14 cellular contexts compared by ENCODE assay signal in genomic region chr10:33274096-33274785, GRCh38.
DNase-seq lines count a peak whose midpoint lies in the region; ATAC-seq and TF ChIP-seq lines count a peak whose summit lies in the region.
"Had no signal": no experiment of that assay in that cellular context is flagged by ENCODE, and none has a peak within 500 bp of the region (broad histone marks: within the 10 kb centered on the region; RNA-seq: fewer than 3 reads in every experiment).

No MANE protein-coding gene starts in this region.

- H3K4me1 Mint-ChIP-seq in neural progenitor cell, result peaks cover 62% of the 10 kb centered on the region
- H3K4me1 Mint-ChIP-seq: activated naive CD8-positive, alpha-beta T cell treated with anti-CD3 and anti-CD28 coated beads for 36 hours; stimulated activated naive B cell treated with anti-CD40 and anti-IgM and Interleukin-4, amounts not matched to agents 10 μg/mL and 1 μg/mL and 100 μg/mL, for 72 hours; T-helper 17 cell had no signal

- H3K27me3 Mint-ChIP-seq in neural progenitor cell (ENCODE audit: insufficient read depth, low read depth), result no peaks in the 10 kb centered on the region

- no peaks in the 10 kb centered on the region for H3K27me3 ChIP-seq in left ventricle myocardium inferior (ENCODE audit: low read depth)
- H3K27me3 ChIP-seq in neural progenitor cell, result no peaks in the 10 kb centered on the region

- H3K4me2 ChIP-seq in neural progenitor cell, result peak overlapping the region; percentile 54

- peaks cover 100% of the 10 kb centered on the region for H3K4me1 ChIP-seq in left ventricle myocardium inferior
- peaks cover 36% of the 10 kb centered on the region for H3K4me1 ChIP-seq in neural progenitor cell

- DNase-seq in left ventricle myocardium inferior (no peak), Right ventricle myocardium superior (no peak), coronary artery (ENCODE audit: low spot score) (no peak), neural progenitor cell (ENCODE audit: low spot score) (peak; percentile 48), G401 (ENCODE audit: low spot score) (no peak)
- no peak for DNase-seq in activated naive CD4-positive, alpha-beta T cell treated with Interleukin-2 at 50 U/mL for 16 hours
- DNase-seq in stimulated activated CD4-positive, alpha-beta T cell treated with anti-CD3 and anti-CD28 coated beads, Interleukin-4, amount 100 ng/mL, for 24 hours, result no peak
- DNase-seq: activated CD4-positive, alpha-beta memory T cell treated with anti-CD3 and anti-CD28 coated beads for 36 hours; activated naive CD8-positive, alpha-beta T cell treated with anti-CD3 and anti-CD28 coated beads for 36 hours; NCI-H82; stimulated activated naive B cell treated with anti-CD40 and anti-IgM and Interleukin-4, amounts not matched to agents 10 μg/mL and 1 μg/mL and 100 μg/mL, for 72 hours; T-helper 17 cell had no signal

- H3K9me3 ChIP-seq in left ventricle myocardium inferior (replicated peaks) (no peaks in the 10 kb centered on the region), neural progenitor cell (ENCODE audit: low read depth) (no peaks in the 10 kb centered on the region)

- no peaks in the 10 kb centered on the region for H3K9me3 Mint-ChIP-seq in neural progenitor cell
- H3K9me3 Mint-ChIP-seq: activated CD4-positive, alpha-beta memory T cell treated with anti-CD3 and anti-CD28 coated beads for 36 hours; activated naive CD8-positive, alpha-beta T cell treated with anti-CD3 and anti-CD28 coated beads for 36 hours; neural crest cell; stimulated activated naive B cell treated with anti-CD40 and anti-IgM and Interleukin-4, amounts not matched to agents 10 μg/mL and 1 μg/mL and 100 μg/mL, for 72 hours had no signal

- intact Hi-C loops in left ventricle myocardium inferior (cut with micrococcal nuclease) (no loop called here), Right ventricle myocardium superior (cut with DNase I) (loop anchor here (5.0 kb wide), 1 partner anchor 58 kb away; the partner anchor contains the start of gene NRP1)

- ATAC-seq in Right ventricle myocardium superior (ENCODE audit: poor library complexity), result no peak
- ATAC-seq in HG02970 (IDR thresholded peaks at IDR 0.05; ENCODE audit: low FRiP score, unreplicated experiment), result no peak
- ATAC-seq: stimulated activated naive B cell treated with anti-CD40 and anti-IgM and Interleukin-4, amounts not matched to agents 10 μg/mL and 1 μg/mL and 100 μg/mL, for 72 hours; T-helper 17 cell had no signal

- in situ Hi-C loops in G401 (cut with HindIII; ENCODE audit: low sequenced_read_pairs), result no loop called here

- peaks cover 12% of the 10 kb centered on the region for H3K36me3 Mint-ChIP-seq in neural progenitor cell
- H3K36me3 Mint-ChIP-seq: activated CD4-positive, alpha-beta memory T cell treated with anti-CD3 and anti-CD28 coated beads for 36 hours; activated naive CD8-positive, alpha-beta T cell treated with anti-CD3 and anti-CD28 coated beads for 36 hours; stimulated activated naive B cell treated with anti-CD40 and anti-IgM and Interleukin-4, amounts not matched to agents 10 μg/mL and 1 μg/mL and 100 μg/mL, for 72 hours had no signal

- no peak overlapping the region for H3K9ac ChIP-seq in neural progenitor cell

- H3K27ac ChIP-seq in left ventricle myocardium inferior (replicated peaks), result peak overlapping the region; percentile 93
- H3K27ac ChIP-seq in coronary artery, result peak overlapping the region; percentile 85 to 86
- H3K27ac ChIP-seq in neural progenitor cell, result peak overlapping the region; percentile 43

- no peak for TF ChIP-seq CTCF in left ventricle myocardium inferior (IDR thresholded peaks at IDR 0.05; ENCODE audit: borderline replicate concordance)
- no peak for TF ChIP-seq CTCF in coronary artery (IDR thresholded peaks at IDR 0.05)
- TF ChIP-seq CTCF in neural progenitor cell (IDR thresholded peaks at IDR 0.05), result no peak

- H3K27ac Mint-ChIP-seq in neural progenitor cell, result peak overlapping the region; percentile 39
- H3K27ac Mint-ChIP-seq: activated CD4-positive, alpha-beta memory T cell treated with anti-CD3 and anti-CD28 coated beads for 36 hours; activated naive CD8-positive, alpha-beta T cell treated with anti-CD3 and anti-CD28 coated beads for 36 hours; stimulated activated naive B cell treated with anti-CD40 and anti-IgM and Interleukin-4, amounts not matched to agents 10 μg/mL and 1 μg/mL and 100 μg/mL, for 72 hours; T-helper 17 cell had no signal

- no peak overlapping the region for H3K4me3 Mint-ChIP-seq in neural progenitor cell
- H3K4me3 Mint-ChIP-seq: activated CD4-positive, alpha-beta memory T cell treated with anti-CD3 and anti-CD28 coated beads for 36 hours; activated naive CD8-positive, alpha-beta T cell treated with anti-CD3 and anti-CD28 coated beads for 36 hours; stimulated activated naive B cell treated with anti-CD40 and anti-IgM and Interleukin-4, amounts not matched to agents 10 μg/mL and 1 μg/mL and 100 μg/mL, for 72 hours; T-helper 17 cell had no signal

- no peaks in the 10 kb centered on the region for H3K79me2 ChIP-seq in neural progenitor cell (ENCODE audit: low read depth)

- H3F3A ChIP-seq in neural progenitor cell (ENCODE audit: low read depth), result peaks cover 10% of the 10 kb centered on the region

- peaks cover 34% of the 10 kb centered on the region for H3K36me3 ChIP-seq in left ventricle myocardium inferior
- no peaks in the 10 kb centered on the region for H3K36me3 ChIP-seq in neural progenitor cell

- no peaks in the 10 kb centered on the region for H4K20me1 ChIP-seq in neural progenitor cell (ENCODE audit: low read depth)

- H3K4me3 ChIP-seq in left ventricle myocardium inferior (peak overlapping the region; percentile 55), coronary artery (no peak overlapping the region), neural progenitor cell (no peak overlapping the region)

- no peak overlapping the region for H2AFZ ChIP-seq in neural progenitor cell (replicated peaks)

Comparison
In these comparisons a context has a peak if more than half of its experiments do, and no peak if none do; other contexts are left out.
1. H3K27ac ChIP-seq: peak in every context shown above with its lines; median percentile 93 in left ventricle myocardium inferior; 86 in coronary artery; 43 in neural progenitor cell.